ENCODE assay signal across 32 cellular contexts in the genomic region with DNA sequence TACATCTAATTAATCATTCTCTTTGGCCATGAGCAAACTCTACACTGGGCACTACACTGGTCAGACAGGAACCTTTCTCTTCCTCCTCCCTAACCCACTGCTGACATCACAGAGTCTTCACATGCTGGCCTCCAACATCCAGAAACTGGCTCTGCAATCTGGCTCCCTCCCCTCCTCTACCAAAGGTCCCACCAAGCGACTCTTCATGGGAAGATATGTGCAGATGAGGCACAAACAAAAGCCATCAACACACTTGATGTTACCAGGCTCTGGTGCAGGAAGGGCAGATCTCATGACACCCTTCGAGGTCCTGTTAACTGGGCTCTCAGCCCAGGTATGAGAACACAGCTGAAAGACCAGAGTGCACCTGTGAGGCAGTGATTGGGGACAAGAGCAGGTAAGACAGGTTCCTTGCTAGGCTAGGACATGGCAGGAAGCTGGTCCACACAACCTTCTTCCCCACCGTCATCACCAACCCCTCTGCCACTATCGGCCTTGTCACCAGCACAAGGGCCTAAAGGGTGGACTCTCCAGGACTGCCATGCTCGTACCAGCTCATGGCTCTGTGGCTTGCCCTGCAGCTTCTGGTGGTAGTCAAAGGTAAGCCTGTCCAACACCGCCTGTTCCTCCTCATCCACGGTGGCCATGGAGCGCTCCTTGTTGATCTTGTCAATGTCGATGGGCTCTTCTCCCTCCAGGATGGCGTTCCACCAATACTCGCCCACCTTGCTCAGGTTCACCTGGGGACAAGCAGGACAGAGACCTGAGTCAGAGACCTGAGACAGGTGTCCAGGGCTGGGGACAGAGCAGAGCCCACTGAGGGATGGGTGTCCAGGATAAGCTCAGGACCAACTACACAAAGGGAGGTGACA.
DNase-seq lines count a peak whose midpoint lies in the region; ATAC-seq, FAIRE-seq and TF ChIP-seq lines count a peak whose summit lies in the region.
"Had no signal": no experiment of that assay in that cellular context is flagged by ENCODE, and none has a peak within 500 bp of the region (broad histone marks: within the 10 kb centered on the region; RNA-seq: fewer than 3 reads in every experiment).

No MANE protein-coding gene starts in this region.

- 95 to 98% methylated on average over 11 of the region's 11 CpGs for WGBS in thyroid gland, 2 donors

- no peaks in the 10 kb centered on the region for H3K4me1 ChIP-seq in CD4-positive, CD25-positive, alpha-beta regulatory T cell (ENCODE audit: control insufficient read depth, insufficient read depth, low read length, poor library complexity, severe bottlenecking)
- no peaks in the 10 kb centered on the region for H3K4me1 ChIP-seq in thyroid gland
- H3K4me1 ChIP-seq: body of pancreas, foreskin keratinocyte, Peyer's patch, right lobe of liver had no signal

- DNase-seq in CD4-positive, CD25-positive, alpha-beta regulatory T cell: no peak
- DNase-seq in DMS53 (lab: John Stamatoyannopoulos, UW): peak; percentile 69
- DNase-seq in activated CD8-positive, alpha-beta memory T cell treated with anti-CD3 and anti-CD28 coated beads, Interleukin-2, amount 50 U/mL, for 48 hours: peak; percentile 42
- DNase-seq in mesenteric fat pad (ENCODE audit: low spot score): peak; percentile 87
- no peak for DNase-seq in D721Med (ENCODE audit: insufficient read length, low spot score)
- DNase-seq in thyroid gland: no peak
- DNase-seq: activated CD4-positive, alpha-beta T cell treated with anti-CD3 and anti-CD28 coated beads for 48 hours; effector memory CD4-positive, alpha-beta T cell; EL; foreskin keratinocyte; GM23248; heart right ventricle; HFFc6; kidney glomerular epithelial cell; MV-4-11; NCI-H2171; NCI-H69; Peyer's patch; SIG-M5; stimulated activated CD4-positive, alpha-beta T cell treated with anti-CD3 and anti-CD28 coated beads, Interleukin-12 subunit alpha, Interleukin-12 subunit beta, amount 100 ng/mL, for 4 hours; stimulated activated CD4-positive, alpha-beta T cell treated with anti-CD3 and anti-CD28 coated beads, Interleukin-4, amount 100 ng/mL, for 1 hour; SW 1271; T-helper 9 cell had no signal

- H3K36me3 ChIP-seq in CD4-positive, CD25-positive, alpha-beta regulatory T cell (ENCODE audit: control insufficient read depth, insufficient read depth, low read length): peaks cover 76% of the 10 kb centered on the region
- H3K36me3 ChIP-seq in thyroid gland: peaks cover 25 to 41% of the 10 kb centered on the region in 2 donors

- no peak for TF ChIP-seq CTCF in D721Med (IDR thresholded peaks at IDR 0.05; ENCODE audit: insufficient read depth, missing control alignments)
- TF ChIP-seq CTCF in thyroid gland (IDR thresholded peaks at IDR 0.05): no peak

- H3K4me3 Mint-ChIP-seq in CD4-positive, CD25-positive, alpha-beta regulatory T cell: peak overlapping the region in 1 of 4 donors; percentile 29
- H3K4me3 Mint-ChIP-seq: CD14-positive monocyte; HFFc6; neural crest cell; stimulated activated memory B cell treated with anti-CD40 and anti-IgM and Interleukin-4, amounts not matched to agents 10 μg/mL and 1 μg/mL and 100 μg/mL, for 72 hours had no signal

- intact Hi-C loops in thyroid gland (cut with DNase I): no loop called here

- H3K27ac ChIP-seq in CD4-positive, CD25-positive, alpha-beta regulatory T cell (ENCODE audit: insufficient read depth, low read length, poor library complexity, severe bottlenecking): no peak overlapping the region
- no peak overlapping the region for H3K27ac ChIP-seq in thyroid gland
- H3K27ac ChIP-seq: body of pancreas, foreskin keratinocyte, GM23248, heart right ventricle, Peyer's patch, right lobe of liver, VCaP had no signal

- H3K27ac Mint-ChIP-seq in CD4-positive, CD25-positive, alpha-beta regulatory T cell: peak overlapping the region in 2 of 3 donors; percentile 29 to 42
- H3K27ac Mint-ChIP-seq: HFFc6; stimulated activated memory B cell treated with anti-CD40 and anti-IgM and Interleukin-4, amounts not matched to agents 10 μg/mL and 1 μg/mL and 100 μg/mL, for 72 hours had no signal

- H3K4me1 Mint-ChIP-seq in CD4-positive, CD25-positive, alpha-beta regulatory T cell: peaks cover 0 to 3% (median 1%) of the 10 kb centered on the region in 4 donors
- H3K4me1 Mint-ChIP-seq: neural crest cell had no signal

- no peaks in the 10 kb centered on the region for H3K9me3 ChIP-seq in CD4-positive, CD25-positive, alpha-beta regulatory T cell (ENCODE audit: control insufficient read depth in 2 of 2, low read length in 2 of 2)
- no peaks in the 10 kb centered on the region for H3K9me3 ChIP-seq in thyroid gland
- H3K9me3 ChIP-seq: body of pancreas, heart right ventricle, Peyer's patch, right lobe of liver had no signal

- H3K27me3 Mint-ChIP-seq in CD4-positive, CD25-positive, alpha-beta regulatory T cell: no peaks in the 10 kb centered on the region
- H3K27me3 Mint-ChIP-seq: stimulated activated memory B cell treated with anti-CD40 and anti-IgM and Interleukin-4, amounts not matched to agents 10 μg/mL and 1 μg/mL and 100 μg/mL, for 72 hours had no signal

- H3K9me3 Mint-ChIP-seq in CD4-positive, CD25-positive, alpha-beta regulatory T cell: no peaks in the 10 kb centered on the region
- H3K9me3 Mint-ChIP-seq: HFFc6; neural crest cell; stimulated activated memory B cell treated with anti-CD40 and anti-IgM and Interleukin-4, amounts not matched to agents 10 μg/mL and 1 μg/mL and 100 μg/mL, for 72 hours had no signal

- TF ChIP-seq POLR2A in thyroid gland (IDR thresholded peaks at IDR 0.05): no peak

- FAIRE-seq in D721Med (lab: Jason Lieb, UNC): no peak
- FAIRE-seq: GM12878 had no signal

- H3K36me3 Mint-ChIP-seq in CD4-positive, CD25-positive, alpha-beta regulatory T cell: peaks cover 17% of the 10 kb centered on the region

- no peak for ATAC-seq in CD4-positive, CD25-positive, alpha-beta regulatory T cell (ENCODE audit: low read depth in 2 of 2)
- ATAC-seq in HG03469 (IDR thresholded peaks at IDR 0.05; ENCODE audit: unreplicated experiment): no peak
- ATAC-seq: body of pancreas; foreskin keratinocyte; GM12878; right lobe of liver; stimulated activated memory B cell treated with anti-CD40 and anti-IgM and Interleukin-4, amounts not matched to agents 10 μg/mL and 1 μg/mL and 100 μg/mL, for 72 hours had no signal

- no peak overlapping the region for H3K4me3 ChIP-seq in CD4-positive, CD25-positive, alpha-beta regulatory T cell (ENCODE audit: low read depth, low read length)
- no peak overlapping the region for H3K4me3 ChIP-seq in thyroid gland (replicated peaks in 1 of 3)
- H3K4me3 ChIP-seq: body of pancreas, GM12878, GM23248, heart right ventricle, lung, Peyer's patch, right lobe of liver had no signal

- no peaks in the 10 kb centered on the region for H3K27me3 ChIP-seq in CD4-positive, CD25-positive, alpha-beta regulatory T cell (ENCODE audit: control insufficient read depth, insufficient read depth, low read length)
- no peaks in the 10 kb centered on the region for H3K27me3 ChIP-seq in thyroid gland
- H3K27me3 ChIP-seq: body of pancreas, foreskin keratinocyte, heart right ventricle, Peyer's patch, right lobe of liver had no signal

Comparison
In these comparisons a context has a peak if more than half of its experiments do, and no peak if none do; other contexts are left out.
1. DNase-seq: peak in DMS53 (single experiment), activated CD8-positive, alpha-beta memory T cell treated with anti-CD3 and anti-CD28 coated beads, Interleukin-2, amount 50 U/mL, for 48 hours (single experiment) and mesenteric fat pad (single experiment); none in CD4-positive, CD25-positive, alpha-beta regulatory T cell (0 of 3), D721Med (single experiment) and thyroid gland (0 of 2).